Comparison of ENCODE assay signal across 2 cellular contexts in genomic region chr4:141109983-141110382, GRCh38.
TF ChIP-seq lines count a peak whose summit lies in the region.

No MANE protein-coding gene starts in this region.

TF ChIP-seq in SK-N-SH, 30 proteins besides CTCF, POLR2A, EP300 and RAD21 (continued from another document):
- TF ChIP-seq REST (IDR thresholded peaks at IDR 0.05; ENCODE audit: low read depth, low read length) (no peak), TAF1 (IDR thresholded peaks at IDR 0.05; ENCODE audit: borderline replicate concordance, low read depth, low read length) (no peak), TCF12 (IDR thresholded peaks at IDR 0.05) (no peak), ZBTB33 (IDR thresholded peaks at IDR 0.05; ENCODE audit: borderline replicate concordance, low read depth) (no peak), GATA2 (CRISPR knock-in tag; IDR thresholded peaks at IDR 0.05) (no peak), SMC3 (IDR thresholded peaks at IDR 0.05; ENCODE audit: low read depth, low read length) (no peak), CHD2 (IDR thresholded peaks at IDR 0.05; ENCODE audit: low read length, partially characterized antibody) (no peak)
TF ChIP-seq in SK-N-SH: peak in this region for 0.

TF ChIP-seq in SK-N-SH treated with all-trans-retinoic acid at 6 μM for 48 hours, 23 proteins besides CTCF, POLR2A, EP300 and RAD21 (continued from another document):
- TF ChIP-seq TSHZ2 (CRISPR knock-in tag; IDR thresholded peaks at IDR 0.05), result no peak
- TF ChIP-seq OSR1 (CRISPR knock-in tag; IDR thresholded peaks at IDR 0.05), result no peak
